8 cellular contexts compared by ENCODE assay signal in genomic region chr17:83081561-83082201, GRCh38. TPM values are rescaled to one million over a fixed set of nuclear protein-coding genes. Genes with fewer than 3 reads are reported as not detected.
DNase-seq lines count a peak whose midpoint lies in the region; FAIRE-seq and TF ChIP-seq lines count a peak whose summit lies in the region.

No MANE protein-coding gene starts in this region.

- no peak for TF ChIP-seq POLR2A in breast epithelium (IDR thresholded peaks at IDR 0.05)
- TF ChIP-seq POLR2A in thyroid gland (IDR thresholded peaks at IDR 0.05), result no peak

- peaks cover 40% of the 10 kb centered on the region for H3K4me1 Mint-ChIP-seq in activated CD4-positive, alpha-beta T cell treated with anti-CD3 and anti-CD28 coated beads, Interleukin-2, amount 10 ng/mL, durations not matched to agents 24 days and 14 days

- TF ChIP-seq CTCF in breast epithelium (IDR thresholded peaks at IDR 0.05), result no peak
- no peak for TF ChIP-seq CTCF in thyroid gland (IDR thresholded peaks at IDR 0.05)

- intact Hi-C loops in activated CD4-positive, alpha-beta T cell treated with anti-CD3 and anti-CD28 coated beads, Interleukin-2, amount 10 ng/mL, durations not matched to agents 24 days and 14 days (cut with micrococcal nuclease), result loop anchor here (5.0 kb wide), 1 partner anchor 94 kb away; no protein-coding TSS in a partner anchor
- intact Hi-C loops in breast epithelium (cut with DNase I; ENCODE audit: low total_unique reads) (no loop called here), thyroid gland (cut with DNase I) (no loop called here)

- H3K27me3 ChIP-seq in breast epithelium (no peaks in the 10 kb centered on the region), thyroid gland (no peaks in the 10 kb centered on the region)

- WGBS in mesodermal cell (ENCODE audit: insufficient coverage in 2 of 2), 2 experiments, result 87 to 90% methylated on average over 23 to 24 of the region's 26 CpGs
- WGBS in thyroid gland, 2 donors, result 40 to 64% methylated on average over 17 to 18 of the region's 26 CpGs

- H3K27ac Mint-ChIP-seq in activated CD4-positive, alpha-beta T cell treated with anti-CD3 and anti-CD28 coated beads, Interleukin-2, amount 10 ng/mL, durations not matched to agents 24 days and 14 days, result peak overlapping the region; percentile 32

- DNase-seq in activated CD4-positive, alpha-beta T cell treated with anti-CD3 and anti-CD28 coated beads, Interleukin-2, amount 10 ng/mL, durations not matched to agents 24 days and 14 days, result no peak
- no peak for DNase-seq in activated CD4-positive, alpha-beta T cell treated with anti-CD3 and anti-CD28 coated beads for 48 hours
- DNase-seq in breast epithelium (ENCODE audit: low spot score in 2 of 2) (no peak), thyroid gland (peak in 1 of 2 donors; percentile 62), frontal cortex (ENCODE audit: low spot score in 2 of 2) (no peak), iPS-NIHi7 (ENCODE audit: extremely low spot score) (no peak), DMS 273 treated with DMSO at 0.1 percent for 48 hours (lab: John Stamatoyannopoulos, UW) (no peak)

- peaks cover 15% of the 10 kb centered on the region for H3K27me3 Mint-ChIP-seq in activated CD4-positive, alpha-beta T cell treated with anti-CD3 and anti-CD28 coated beads, Interleukin-2, amount 10 ng/mL, durations not matched to agents 24 days and 14 days

- no peaks in the 10 kb centered on the region for H3K9me3 Mint-ChIP-seq in activated CD4-positive, alpha-beta T cell treated with anti-CD3 and anti-CD28 coated beads, Interleukin-2, amount 10 ng/mL, durations not matched to agents 24 days and 14 days

- peaks cover 21% of the 10 kb centered on the region for H3K36me3 Mint-ChIP-seq in activated CD4-positive, alpha-beta T cell treated with anti-CD3 and anti-CD28 coated beads, Interleukin-2, amount 10 ng/mL, durations not matched to agents 24 days and 14 days (ENCODE audit: low read depth)

- H3K27ac ChIP-seq in breast epithelium (peak overlapping the region; percentile 83 to 95), mesodermal cell (ENCODE audit: low read depth, low read length, severe bottlenecking) (no peak overlapping the region), thyroid gland (peak overlapping the region; percentile 84 to 94 (median 92))

- peak overlapping the region; percentile 64 for H3K4me3 Mint-ChIP-seq in activated CD4-positive, alpha-beta T cell treated with anti-CD3 and anti-CD28 coated beads, Interleukin-2, amount 10 ng/mL, durations not matched to agents 24 days and 14 days

- H3K36me3 ChIP-seq in breast epithelium, result no peaks in the 10 kb centered on the region
- H3K36me3 ChIP-seq in mesodermal cell (ENCODE audit: control insufficient read depth, insufficient read depth, low read length), result peaks cover 15% of the 10 kb centered on the region
- peaks cover 11 to 12% of the 10 kb centered on the region in 2 donors for H3K36me3 ChIP-seq in thyroid gland

- H3K4me1 ChIP-seq in breast epithelium (peaks cover 0 to 4% of the 10 kb centered on the region in 2 donors), mesodermal cell (ENCODE audit: control insufficient read depth, insufficient read depth, low read length, poor library complexity, severe bottlenecking) (peaks cover 18% of the 10 kb centered on the region), thyroid gland (peaks cover 37 to 64% of the 10 kb centered on the region in 2 donors)

- H3K4me3 ChIP-seq in breast epithelium (peak overlapping the region; percentile 77 to 98 (median 89)), mesodermal cell (ENCODE audit: extremely low read depth, insufficient read depth, low read length, poor library complexity, severe bottlenecking) (peak overlapping the region; percentile 52), thyroid gland (replicated peaks in 1 of 3) (peak overlapping the region; percentile 44 to 85 (median 69))

- FAIRE-seq in frontal cortex (lab: Jason Lieb, UNC), result no peak

- H3K9me3 ChIP-seq in breast epithelium (no peaks in the 10 kb centered on the region), mesodermal cell (ENCODE audit: control insufficient read depth, low read length) (no peaks in the 10 kb centered on the region), thyroid gland (no peaks in the 10 kb centered on the region)

RNA-seq across cellular contexts. Expression of gene METRNL, which starts 2.3 kb away (rescaled TPM):
- total RNA-seq in activated CD4-positive, alpha-beta T cell treated with anti-CD3 and anti-CD28 coated beads, Interleukin-2, amount 10 ng/mL, durations not matched to agents 24 days and 14 days, result 19.6 and 22.3 TPM in 2 replicates
- total RNA-seq in breast epithelium (100 to 1,000 TPM in 1 of 3 donors, 10 to 100 TPM in 2; 41.6 to 102 (median 54.1) TPM), thyroid gland (10 to 100 TPM; 57.5 to 89.7 (median 73.3) TPM), frontal cortex (45.2 TPM)
- 28.1 TPM for polyA plus RNA-seq in mesodermal cell (2013, experiment 1 of 2)
- 21.9 TPM for polyA plus RNA-seq in mesodermal cell (2013, experiment 2 of 2)
